In the genomic region with DNA sequence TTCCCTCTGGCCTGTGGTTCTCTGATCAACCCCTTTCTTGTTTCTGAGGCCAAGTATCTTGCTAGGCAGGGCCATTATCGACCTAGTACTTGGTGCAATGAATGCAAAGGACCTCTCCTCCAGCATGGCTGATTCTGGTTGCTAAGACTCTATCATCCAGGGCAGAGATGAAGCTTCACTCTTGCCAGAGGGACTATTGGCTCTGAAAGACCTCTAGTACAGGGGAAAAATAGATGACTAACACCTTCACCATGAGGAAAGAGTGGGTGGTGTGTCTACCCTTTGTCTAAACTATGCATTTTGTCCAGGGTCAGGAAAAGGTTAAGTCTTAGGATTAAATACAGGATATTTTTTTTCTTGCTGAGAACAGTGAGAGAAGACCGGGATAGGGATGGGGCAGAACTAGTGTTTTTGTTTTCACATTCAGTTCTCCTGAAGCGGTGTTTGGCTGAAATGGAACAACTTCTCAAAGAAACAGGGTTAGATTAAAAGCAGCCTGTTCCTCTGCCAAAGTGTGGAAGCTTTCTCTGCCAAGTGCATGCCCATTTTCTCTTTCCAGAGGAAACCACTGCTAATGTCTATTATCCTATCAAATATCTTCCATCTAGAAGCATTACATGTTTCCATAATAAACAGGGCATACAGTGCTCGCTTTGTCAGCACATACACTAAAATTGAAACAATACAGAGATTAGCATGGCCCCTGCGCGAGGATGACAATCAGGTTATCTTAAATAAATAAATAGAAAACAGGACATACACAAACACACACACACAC, we compare ENCODE assay signal across 1 cellular context.
TF ChIP-seq lines count a peak whose summit lies in the region.

No MANE protein-coding gene starts in this region.

TF ChIP-seq in endothelial cell of umbilical vein, 7 proteins besides CTCF, POLR2A, EP300 and RAD21:
- TF ChIP-seq JUN (IDR thresholded peaks at IDR 0.05; ENCODE audit: borderline replicate concordance, insufficient read depth, insufficient read length, low read depth) (peak; percentile 54), GATA2 (IDR thresholded peaks at IDR 0.05; ENCODE audit: insufficient read depth, insufficient read length, low read depth, low read length) (peak; percentile 47)
- TF ChIP-seq, protein P1, sequence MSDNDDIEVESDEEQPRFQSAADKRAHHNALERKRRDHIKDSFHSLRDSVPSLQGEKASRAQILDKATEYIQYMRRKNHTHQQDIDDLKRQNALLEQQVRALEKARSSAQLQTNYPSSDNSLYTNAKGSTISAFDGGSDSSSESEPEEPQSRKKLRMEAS (IDR thresholded peaks at IDR 0.05; ENCODE audit: insufficient read depth, insufficient read length): no peak
